In the genomic region with DNA sequence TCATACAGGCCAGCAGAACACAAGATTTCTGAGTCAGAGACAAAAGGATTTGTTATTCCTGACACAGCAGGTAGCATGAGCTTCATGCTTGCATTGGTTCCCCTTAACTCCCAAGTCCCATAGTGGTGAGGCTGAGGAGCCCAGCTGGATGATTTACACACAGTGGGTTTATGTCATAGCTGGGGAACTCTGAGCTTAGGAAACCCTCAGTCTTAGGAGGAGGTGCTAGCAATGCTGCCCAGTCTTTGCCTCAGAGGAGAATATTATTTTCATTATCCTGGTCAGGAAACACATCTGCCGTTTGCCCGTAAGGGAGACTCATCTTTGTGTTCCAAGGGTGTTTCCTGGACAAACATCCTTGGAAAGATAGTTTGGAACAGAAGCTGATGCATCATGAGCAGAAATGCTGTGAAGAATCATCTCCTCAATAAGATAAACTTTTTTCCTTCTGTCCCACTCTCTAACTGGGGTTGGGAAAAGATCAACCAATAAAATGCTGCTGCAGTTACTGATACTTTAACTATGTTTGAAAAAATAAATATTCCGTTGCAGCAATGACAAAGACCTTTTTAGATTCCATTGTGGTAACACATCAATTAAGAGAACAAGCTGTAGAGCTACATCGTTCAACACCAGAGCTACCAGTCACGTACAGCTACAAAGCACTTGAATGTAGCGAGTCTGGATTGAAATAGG, we compare ENCODE assay signal across 14 cellular contexts.
DNase-seq lines count a peak whose midpoint lies in the region; TF ChIP-seq lines count a peak whose summit lies in the region.
"Had no signal": no experiment of that assay in that cellular context is flagged by ENCODE, and none has a peak within 500 bp of the region (broad histone marks: within the 10 kb centered on the region; RNA-seq: fewer than 3 reads in every experiment).

No MANE protein-coding gene starts in this region.

- H3K27me3 Mint-ChIP-seq in HFFc6 (ENCODE audit: insufficient read depth), result peaks cover 26% of the 10 kb centered on the region

- peak overlapping the region; percentile 95 for H3K27ac Mint-ChIP-seq in HFFc6
- H3K27ac Mint-ChIP-seq: CD4-positive, alpha-beta T cell had no signal

- peaks cover 7% of the 10 kb centered on the region for H3K9me3 Mint-ChIP-seq in HFFc6
- H3K9me3 Mint-ChIP-seq: CD4-positive, alpha-beta T cell had no signal

- no peak for TF ChIP-seq POLR2A in spleen (IDR thresholded peaks at IDR 0.05)

- no peak overlapping the region for H3K4me3 ChIP-seq in AG04449 (ENCODE audit: low read depth, low read length)
- peak overlapping the region; percentile 6 for H3K4me3 ChIP-seq in brain microvascular endothelial cell (ENCODE audit: low read depth, low read length)
- H3K4me3 ChIP-seq in spleen, result no peak overlapping the region
- H3K4me3 ChIP-seq: ovary, tibial nerve had no signal

- H3K27ac ChIP-seq in brain microvascular endothelial cell (peak overlapping the region; percentile 90), spleen (no peak overlapping the region)
- H3K27ac ChIP-seq: ovary, tibial nerve had no signal

- peaks cover 91% of the 10 kb centered on the region for H3K4me1 Mint-ChIP-seq in HFFc6 (ENCODE audit: low read depth)

- DNase-seq in AG04449 (ENCODE audit: low read depth, low spot score) (peak; percentile 93), HFFc6 (peak; percentile 98), brain microvascular endothelial cell (peak; percentile 93), iris pigment epithelial cell (ENCODE audit: low read depth) (peak; percentile 98), COLO668 (lab: John Stamatoyannopoulos, UW; ENCODE audit: unreplicated experiment) (no peak), spleen (no peak), NCI-H2081 (lab: John Stamatoyannopoulos, UW) (no peak)
- no peak for DNase-seq in activated CD8-positive, alpha-beta memory T cell treated with anti-CD3 and anti-CD28 coated beads, Interleukin-2, amount 50 U/mL, for 48 hours
- DNase-seq: activated gamma-delta T cell treated with Interleukin-2 at 50 U/mL for 16 hours; CD4-positive, alpha-beta T cell; effector CD8-positive, alpha-beta T cell; NCI-H2107; ovary had no signal

- H3K9me3 ChIP-seq in spleen, result no peaks in the 10 kb centered on the region
- H3K9me3 ChIP-seq: ovary, tibial nerve had no signal

- TF ChIP-seq CTCF in AG04449 (IDR thresholded peaks at IDR 0.05; ENCODE audit: insufficient read depth, low read length, missing control alignments) (no peak), HFFc6 (IDR thresholded peaks at IDR 0.05) (no peak), brain microvascular endothelial cell (IDR thresholded peaks at IDR 0.05; ENCODE audit: low read depth, low read length, missing control alignments) (no peak), spleen (IDR thresholded peaks at IDR 0.05 in 8 of 11, conservative IDR thresholded peaks at IDR 0.05 in 3 of 11) (no peak)

- in situ Hi-C loops in brain microvascular endothelial cell (cut with HindIII; ENCODE audit: low pct_ligation_motif_present, low sequenced_read_pairs), result loop anchor here (25.0 kb wide), 1 partner anchor 213 kb away; no protein-coding TSS in a partner anchor

- 85 to 94% (median 89%) methylated on average over 6 of the region's 6 CpGs for WGBS in spleen, 5 donors

- peaks cover 69% of the 10 kb centered on the region for H3K36me3 Mint-ChIP-seq in HFFc6 (ENCODE audit: low read depth)

- peak overlapping the region; percentile 68 for H3K4me3 Mint-ChIP-seq in HFFc6
- H3K4me3 Mint-ChIP-seq: CD4-positive, alpha-beta T cell had no signal

- H3K27me3 ChIP-seq in brain microvascular endothelial cell (replicated peaks), result no peaks in the 10 kb centered on the region
- H3K27me3 ChIP-seq in spleen (replicated peaks in 1 of 7), result no peaks in the 10 kb centered on the region
- H3K27me3 ChIP-seq: ovary, tibial nerve had no signal

- no peaks in the 10 kb centered on the region for H3K4me1 ChIP-seq in spleen
- H3K4me1 ChIP-seq: tibial nerve had no signal

- H3K36me3 ChIP-seq in brain microvascular endothelial cell (replicated peaks) (no peaks in the 10 kb centered on the region), spleen (no peaks in the 10 kb centered on the region)
- H3K36me3 ChIP-seq: ovary, tibial nerve had no signal

- intact Hi-C loops in spleen (cut with DNase I; ENCODE audit: low total_unique reads), result no loop called here

- CTCF ChIA-PET in AG04449 (lab: Yijun Ruan, JAX), result interaction anchor here (0.7 to 1.5 kb wide), 4 partner anchors 11 to 192 kb away, joined by 3 to 12 read pairs (median 4); no protein-coding TSS in a partner anchor

- POLR2A ChIA-PET in AG04449 (lab: Yijun Ruan, JAX), result interaction anchor here (0.8 to 1.6 kb wide), 8 partner anchors 11 to 218 kb away, joined by 3 to 7 read pairs (median 4); partner anchors contain the start of gene DCLK2

Comparison
In these comparisons a context has a peak if more than half of its experiments do, and no peak if none do; other contexts are left out.
1. DNase-seq: peak in AG04449 (single experiment), HFFc6 (single experiment), brain microvascular endothelial cell (single experiment) and iris pigment epithelial cell (single experiment); none in COLO668 (single experiment), spleen (single experiment), activated CD8-positive, alpha-beta memory T cell treated with anti-CD3 and anti-CD28 coated beads, Interleukin-2, amount 50 U/mL, for 48 hours (single experiment) and NCI-H2081 (0 of 2).